In the genomic region with DNA sequence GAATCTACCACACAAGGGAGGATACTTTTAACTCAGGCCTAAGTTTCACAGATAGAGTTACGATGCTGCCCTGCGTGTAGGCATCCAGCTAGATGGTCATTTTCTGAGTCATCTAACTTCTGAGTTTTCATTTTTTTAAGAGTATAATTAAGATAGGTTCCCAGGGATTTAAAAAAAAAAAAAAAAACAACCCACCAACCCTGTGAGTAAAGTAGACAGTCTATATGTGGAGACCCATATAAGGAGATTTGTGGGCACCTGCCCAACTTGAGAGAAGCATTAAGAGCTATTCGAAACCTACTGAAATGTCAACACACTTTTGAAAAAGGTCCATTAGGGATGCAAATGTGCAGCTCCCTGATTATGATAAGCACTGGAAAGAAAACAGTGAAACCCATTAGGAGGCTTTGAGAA, we compare ENCODE assay signal across 15 cellular contexts.
DNase-seq lines count a peak whose midpoint lies in the region; ATAC-seq and TF ChIP-seq lines count a peak whose summit lies in the region.
"Had no signal": no experiment of that assay in that cellular context is flagged by ENCODE, and none has a peak within 500 bp of the region (broad histone marks: within the 10 kb centered on the region; RNA-seq: fewer than 3 reads in every experiment).

No MANE protein-coding gene starts in this region.

- H3K9me3 ChIP-seq in heart left ventricle (no peaks in the 10 kb centered on the region), tibial artery (no peaks in the 10 kb centered on the region)
- H3K9me3 ChIP-seq: testis had no signal

- peak overlapping the region in 8 of 12 donors; percentile 1 to 27 (median 16) for H3K27ac ChIP-seq in heart left ventricle
- peak overlapping the region; percentile 2 to 50 for H3K27ac ChIP-seq in tibial artery
- H3K27ac ChIP-seq: testis had no signal

- H3K27me3 ChIP-seq in heart left ventricle (no peaks in the 10 kb centered on the region), tibial artery (no peaks in the 10 kb centered on the region)
- H3K27me3 ChIP-seq: testis had no signal

- H3K9me3 Mint-ChIP-seq in chondrocyte (ENCODE audit: low read depth): peaks cover 5% of the 10 kb centered on the region
- H3K9me3 Mint-ChIP-seq: T-helper 1 cell treated with Interleukin-12 subunit alpha and Interleukin-12 subunit beta and Interleukin-4 antibody, amounts not matched to agents 30 μg/mL and 1 μg/mL, for 36 hours had no signal

- no peaks in the 10 kb centered on the region for H3K27me3 Mint-ChIP-seq in chondrocyte (ENCODE audit: low read depth)

- no peaks in the 10 kb centered on the region for H3K36me3 Mint-ChIP-seq in chondrocyte (ENCODE audit: low read depth)

- peaks cover 29% of the 10 kb centered on the region for H3K4me1 Mint-ChIP-seq in chondrocyte (ENCODE audit: low read depth)

- H3K4me1 ChIP-seq in heart left ventricle: peaks cover 0 to 64% (median 50%) of the 10 kb centered on the region in 12 donors
- peaks cover 0 to 40% (median 11%) of the 10 kb centered on the region in 4 donors for H3K4me1 ChIP-seq in tibial artery
- H3K4me1 ChIP-seq: testis had no signal

- H3K27ac Mint-ChIP-seq in chondrocyte (ENCODE audit: unreplicated experiment): peak overlapping the region; percentile 84
- H3K27ac Mint-ChIP-seq: T-helper 1 cell treated with Interleukin-12 subunit alpha and Interleukin-12 subunit beta and Interleukin-4 antibody, amounts not matched to agents 30 μg/mL and 1 μg/mL, for 36 hours had no signal

- DNase-seq in heart left ventricle: no peak
- DNase-seq in Right ventricle myocardium inferior (ENCODE audit: missing footprints): no peak
- peak; percentile 57 for DNase-seq in NCI-H2107 (lab: John Stamatoyannopoulos, UW)
- DNase-seq in chondrocyte (ENCODE audit: low spot score): no peak
- no peak for DNase-seq in tibial artery
- DNase-seq in D341Med (ENCODE audit: low spot score): no peak
- DNase-seq: ACHN, cortex of kidney, DND-41, NCI-H2029 treated with DMSO at 0.1 percent for 48 hours, testis had no signal

- TF ChIP-seq CTCF in heart left ventricle (IDR thresholded peaks at IDR 0.05): no peak
- no peak for TF ChIP-seq CTCF in chondrocyte (IDR thresholded peaks at IDR 0.05)
- TF ChIP-seq CTCF in tibial artery (IDR thresholded peaks at IDR 0.05): no peak

- no peak for TF ChIP-seq POLR2A in heart left ventricle (IDR thresholded peaks at IDR 0.05)

- no peaks in the 10 kb centered on the region for H3K36me3 ChIP-seq in heart left ventricle
- no peaks in the 10 kb centered on the region for H3K36me3 ChIP-seq in tibial artery

- 46 to 62% (median 53%) methylated on average over 3 of the region's 3 CpGs for WGBS in heart left ventricle, 4 donors

- H3K4me3 ChIP-seq in heart left ventricle (peak overlapping the region in 1 of 12 donors; percentile 11), tibial artery (peak overlapping the region in 1 of 2 donors; percentile 18)
- H3K4me3 ChIP-seq: testis had no signal

- H3K4me3 Mint-ChIP-seq in chondrocyte (ENCODE audit: unreplicated experiment): no peak overlapping the region
- H3K4me3 Mint-ChIP-seq: T-helper 1 cell treated with Interleukin-12 subunit alpha and Interleukin-12 subunit beta and Interleukin-4 antibody, amounts not matched to agents 30 μg/mL and 1 μg/mL, for 36 hours had no signal

- intact Hi-C loops in heart left ventricle (cut with DNase I): no loop called here
- intact Hi-C loops in Right ventricle myocardium inferior (cut with DNase I): no loop called here
- intact Hi-C loops in tibial artery (cut with DNase I; ENCODE audit: low total_unique reads): no loop called here

- peak in 2 of 4 donors; percentile 27 to 41 for ATAC-seq in heart left ventricle
- ATAC-seq in Right ventricle myocardium inferior: no peak
- no peak for ATAC-seq in HG03565 (IDR thresholded peaks at IDR 0.05; ENCODE audit: unreplicated experiment)
- ATAC-seq in GM19351 (IDR thresholded peaks at IDR 0.05; ENCODE audit: unreplicated experiment): no peak
- ATAC-seq: activated CD4-positive, CD25-positive, alpha-beta regulatory T cell treated with anti-CD3 and anti-CD28 coated beads, Interleukin-2, amount 50 U/mL, for 24 hours had no signal
